In genomic region chr7:123770378-123770777, GRCh38 we compare ENCODE assay signal across 8 cellular contexts. TPM values are rescaled to one million over a fixed set of nuclear protein-coding genes. Genes with fewer than 3 reads are reported as not detected.
A peak's percentile ranks its signal among the peaks of the same experiment; 100 is the strongest.
DNase-seq lines count a peak whose midpoint lies in the region; ATAC-seq and TF ChIP-seq lines count a peak whose summit lies in the region.

No MANE protein-coding gene starts in this region.

- H3K27me3 Mint-ChIP-seq in CD4-positive, alpha-beta T cell, result peaks cover 7% of the 10 kb centered on the region

- H3K4me1 ChIP-seq in foreskin keratinocyte, result peaks cover 24% of the 10 kb centered on the region

- H3K27ac Mint-ChIP-seq in CD4-positive, alpha-beta T cell, result no peak overlapping the region

- H3K4me1 Mint-ChIP-seq in CD4-positive, alpha-beta T cell (ENCODE audit: low read depth), result no peaks in the 10 kb centered on the region

- no peaks in the 10 kb centered on the region for H3K9me3 ChIP-seq in CD4-positive, alpha-beta T cell (ENCODE audit: control insufficient read depth, low read length)

- ATAC-seq in GM18861 (IDR thresholded peaks at IDR 0.05; ENCODE audit: unreplicated experiment) (peak; percentile 90), HG02759 (IDR thresholded peaks at IDR 0.05; ENCODE audit: unreplicated experiment) (peak; percentile 94), foreskin keratinocyte (peak; percentile 99), Right ventricle myocardium superior (ENCODE audit: poor library complexity) (no peak)
- ATAC-seq in CD4-positive, alpha-beta T cell (ENCODE audit: poor library complexity), result no peak

- H3K4me3 Mint-ChIP-seq in CD4-positive, alpha-beta T cell, result no peak overlapping the region

- intact Hi-C loops in CD4-positive, alpha-beta T cell (cut with DNase I, micrococcal nuclease), result no loop called here
- intact Hi-C loops in Right ventricle myocardium superior (cut with DNase I), result no loop called here

- POLR2A ChIA-PET in CD4-positive, alpha-beta T cell (lab: Charles Lee), result no interaction called here

- H3K27me3 ChIP-seq in foreskin keratinocyte, result no peaks in the 10 kb centered on the region
- no peaks in the 10 kb centered on the region for H3K27me3 ChIP-seq in CD4-positive, alpha-beta T cell (ENCODE audit: control insufficient read depth, insufficient read depth, low read length)

- H3K36me3 Mint-ChIP-seq in CD4-positive, alpha-beta T cell (ENCODE audit: low read depth), result no peaks in the 10 kb centered on the region

- DNase-seq in NOMO-1 treated with dmso at 0.1 percent for 144 hours (lab: John Stamatoyannopoulos, UW; ENCODE audit: unreplicated experiment) (peak; percentile 73), foreskin keratinocyte (peak; percentile 88 to 96), NCI-H524 (lab: John Stamatoyannopoulos, UW) (no peak), NCI-H1417 (lab: John Stamatoyannopoulos, UW) (no peak), Right ventricle myocardium superior (no peak)
- no peak for DNase-seq in CD4-positive, alpha-beta T cell

- TF ChIP-seq CTCF in foreskin keratinocyte (conservative IDR thresholded peaks at IDR 0.05), result no peak
- no peak for TF ChIP-seq CTCF in CD4-positive, alpha-beta T cell (IDR thresholded peaks at IDR 0.05)

- CTCF ChIA-PET in CD4-positive, alpha-beta T cell (lab: Charles Lee), result interaction anchor here (1.3 kb wide), 1 partner anchor 24 kb away, joined by 3 read pairs; no protein-coding TSS in a partner anchor

- no peaks in the 10 kb centered on the region for H3K9me3 Mint-ChIP-seq in CD4-positive, alpha-beta T cell

- peak overlapping the region; percentile 89 for H3K27ac ChIP-seq in foreskin keratinocyte
- no peak overlapping the region for H3K27ac ChIP-seq in CD4-positive, alpha-beta T cell (ENCODE audit: low read depth, low read length)

RNA-seq across cellular contexts. Expression of gene WASL, which starts 21.6 kb away (rescaled TPM):
- total RNA-seq in foreskin keratinocyte, result 34.4 and 35.7 TPM in 2 replicates
- 10.7 and 12.1 TPM in 2 replicates for polyA plus RNA-seq in foreskin keratinocyte
- 1 to 10 TPM; 8.6 to 9.3 TPM for total RNA-seq in CD4-positive, alpha-beta T cell
- total RNA-seq in Right ventricle myocardium superior, result 25.7 TPM

Comparison
In these comparisons a context has a peak if more than half of its experiments do, and no peak if none do; other contexts are left out.
1. ATAC-seq: peak in GM18861 (single experiment), HG02759 (single experiment) and foreskin keratinocyte (single experiment); none in CD4-positive, alpha-beta T cell (single experiment) and Right ventricle myocardium superior (single experiment).
2. DNase-seq: peak in NOMO-1 treated with dmso at 0.1 percent for 144 hours (single experiment) and foreskin keratinocyte (2 of 2); none in CD4-positive, alpha-beta T cell (0 of 10), NCI-H524 (0 of 2), NCI-H1417 (0 of 3) and Right ventricle myocardium superior (single experiment).